23 cellular contexts compared by ENCODE assay signal in genomic region chr11:75516140-75516539, GRCh38. TPM values are rescaled to one million over a fixed set of nuclear protein-coding genes. Genes with fewer than 3 reads are reported as not detected.
DNase-seq lines count a peak whose midpoint lies in the region; ATAC-seq, FAIRE-seq and TF ChIP-seq lines count a peak whose summit lies in the region.
"Had no signal": no experiment of that assay in that cellular context is flagged by ENCODE, and none has a peak within 500 bp of the region (broad histone marks: within the 10 kb centered on the region; RNA-seq: fewer than 3 reads in every experiment).

No MANE protein-coding gene starts in this region.

- H3K27me3 Mint-ChIP-seq in central memory CD8-positive, alpha-beta T cell = no peaks in the 10 kb centered on the region
- H3K27me3 Mint-ChIP-seq in neural crest cell (ENCODE audit: low read depth) = no peaks in the 10 kb centered on the region

- H3K27me3 ChIP-seq in HepG2 (ENCODE audit: control insufficient read depth in 1 of 2, insufficient read depth in 2 of 2, low read length in 2 of 2) = no peaks in the 10 kb centered on the region
- no peaks in the 10 kb centered on the region for H3K27me3 ChIP-seq in right lobe of liver
- H3K27me3 ChIP-seq: MG63, SJSA1 had no signal

- TF ChIP-seq POLR2A in HepG2 (IDR thresholded peaks at IDR 0.05; ENCODE audit: insufficient read depth in 1 of 2, low read depth in 2 of 2, low read length in 2 of 2) = no peak
- no peak for TF ChIP-seq POLR2A in right lobe of liver (IDR thresholded peaks at IDR 0.05)

- 100% methylated on average over 3 of the region's 3 CpGs for WGBS in HepG2 (ENCODE audit: low lambda C conversion rate)
- WGBS in right lobe of liver (ENCODE audit: insufficient coverage, low coverage, low lambda C conversion rate, missing lambda C conversion rate) = 93% methylated on average over 3 of the region's 3 CpGs

- no peak for FAIRE-seq in HepG2 (lab: Jason Lieb, UNC)
- FAIRE-seq: HTR-8/SVneo, RCC 7860 had no signal

- H3K4me2 ChIP-seq in HepG2 (ENCODE audit: low read depth, low read length) = no peak overlapping the region

- TF ChIP-seq RAD21 in HepG2 (CRISPR knock-in tag; IDR thresholded peaks at IDR 0.05) = no peak

- H4K20me1 ChIP-seq in HepG2 (ENCODE audit: insufficient read depth, low read length) = no peaks in the 10 kb centered on the region

- no TSS peak for BruUV-seq in HepG2 (replicated peaks; lab: Mats Ljungman, UMichigan)

- ATAC-seq in HepG2 = no peak
- ATAC-seq in right lobe of liver = no peak
- no peak for ATAC-seq in central memory CD8-positive, alpha-beta T cell (replicated peaks; ENCODE audit: extremely low read depth, poor library complexity, severe bottlenecking)
- no peak for ATAC-seq in HG02970 (IDR thresholded peaks at IDR 0.05; ENCODE audit: low FRiP score, unreplicated experiment)
- no peak for ATAC-seq in HG03565 (IDR thresholded peaks at IDR 0.05; ENCODE audit: unreplicated experiment)
- ATAC-seq in HG02938 (IDR thresholded peaks at IDR 0.05; ENCODE audit: unreplicated experiment) = no peak
- ATAC-seq: Right ventricle myocardium inferior had no signal

- intact Hi-C loops in HepG2 (cut with micrococcal nuclease; ENCODE audit: unreplicated experiment) = no loop called here
- intact Hi-C loops in right lobe of liver (cut with DNase I) = no loop called here

- POLR2A ChIA-PET in HepG2 (lab: Yijun Ruan, JAX) = interaction anchor here (1.2 to 1.3 kb wide), 2 partner anchors 9 to 10 kb away, joined by 3 read pairs; partner anchors contain the start of gene GDPD5

- H2AFZ ChIP-seq in HepG2 (ENCODE audit: low read length) = no peak overlapping the region
- H2AFZ ChIP-seq: GM23248 had no signal

- CTCF ChIA-PET in HepG2 (lab: Yijun Ruan, JAX; ENCODE audit: low intra/inter-chr PET ratio, low total read pairs) = no interaction called here

- no peaks in the 10 kb centered on the region for H3K9me3 ChIP-seq in HepG2 (ENCODE audit: low read length)
- H3K9me3 ChIP-seq in right lobe of liver = no peaks in the 10 kb centered on the region
- H3K9me3 ChIP-seq: MG63, SJSA1 had no signal

- H3K36me3 ChIP-seq in HepG2 (replicated peaks in 1 of 2; ENCODE audit: control insufficient read depth in 1 of 2, insufficient read depth in 2 of 2, low read length in 2 of 2) (peaks cover 6 to 18% of the 10 kb centered on the region in 2 experiments; a peak in 4 of 5 replicates), right lobe of liver (no peaks in the 10 kb centered on the region)
- H3K36me3 ChIP-seq: MG63, SJSA1 had no signal

- H3K36me3 Mint-ChIP-seq in central memory CD8-positive, alpha-beta T cell (ENCODE audit: insufficient read depth) = peaks cover 4% of the 10 kb centered on the region
- H3K36me3 Mint-ChIP-seq in neural crest cell (ENCODE audit: low read depth) = no peaks in the 10 kb centered on the region

- H3K4me3 ChIP-seq in HepG2 (replicated peaks in 1 of 3; ENCODE audit: insufficient read depth in 1 of 3, low read depth in 2 of 3, low read length in 3 of 3) (no peak overlapping the region), right lobe of liver (no peak overlapping the region)
- H3K4me3 ChIP-seq: GM23248, MG63, SJSA1 had no signal

- peaks cover 42% of the 10 kb centered on the region for H3K4me1 Mint-ChIP-seq in central memory CD8-positive, alpha-beta T cell
- peaks cover 26% of the 10 kb centered on the region for H3K4me1 Mint-ChIP-seq in neural crest cell

- DNase-seq in HepG2 (ENCODE audit: low spot score) (no peak), right lobe of liver (no peak), neural crest cell (ENCODE audit: low read depth, low spot score) (no peak), G401 (ENCODE audit: low spot score) (no peak)
- no peak for DNase-seq in central memory CD8-positive, alpha-beta T cell (ENCODE audit: low spot score in 2 of 2)
- DNase-seq: ACHN, GM23248, H9, HFFc6, MG63, NCI-H1417, NCI-H1694 treated with DMSO at 0.1 percent for 48 hours, NCI-H2081 treated with DMSO at 0.1 percent for 48 hours, NCI-H2171 treated with DMSO at 0.1 percent for 48 hours, NCI-H524 treated with DMSO at 0.1 percent for 48 hours had no signal

- H3K27ac ChIP-seq in HepG2 (ENCODE audit: extremely low read length, insufficient read depth, low read length) = peak overlapping the region; percentile 85
- no peak overlapping the region for H3K27ac ChIP-seq in right lobe of liver
- H3K27ac ChIP-seq: 22Rv1, GM23248, SJSA1 had no signal

- H3K27ac Mint-ChIP-seq in central memory CD8-positive, alpha-beta T cell (ENCODE audit: low read depth) = peak overlapping the region; percentile 30
- peak overlapping the region; percentile 86 for H3K27ac Mint-ChIP-seq in neural crest cell (ENCODE audit: unreplicated experiment)
- H3K27ac Mint-ChIP-seq: H9, HFFc6 had no signal

- H3K9ac ChIP-seq in HepG2 (ENCODE audit: insufficient read depth, low read depth, low read length) = no peak overlapping the region
- H3K9ac ChIP-seq: GM23248 had no signal

- no peak overlapping the region for H3K4me3 Mint-ChIP-seq in central memory CD8-positive, alpha-beta T cell
- no peak overlapping the region for H3K4me3 Mint-ChIP-seq in neural crest cell
- H3K4me3 Mint-ChIP-seq: H9, HFFc6 had no signal

- H3K9me3 Mint-ChIP-seq in central memory CD8-positive, alpha-beta T cell = no peaks in the 10 kb centered on the region
- H3K9me3 Mint-ChIP-seq in neural crest cell = peaks cover 2% of the 10 kb centered on the region
- H3K9me3 Mint-ChIP-seq: H9, HFFc6 had no signal

- in situ Hi-C loops in HepG2 (cut with HindIII; ENCODE audit: extremely low pct_ligation_motif_present, low pct_unique_long_range_greater_than_20kb) = no loop called here
- in situ Hi-C loops in G401 (cut with HindIII; ENCODE audit: low sequenced_read_pairs) = no loop called here

- H3K4me1 ChIP-seq in HepG2 (ENCODE audit: insufficient read depth, low read length) (peaks cover 100% of the 10 kb centered on the region), right lobe of liver (peaks cover 0 to 14% (median 2%) of the 10 kb centered on the region in 4 donors)
- H3K4me1 ChIP-seq: SJSA1 had no signal

- TF ChIP-seq EP300 in HepG2 (IDR thresholded peaks at IDR 0.05; ENCODE audit: low read depth in 2 of 2, low read length in 2 of 2) (no peak), HepG2 (CRISPR knock-in tag; IDR thresholded peaks at IDR 0.05; ENCODE audit: borderline replicate concordance) (no peak)

- TF ChIP-seq CTCF in HepG2 (CRISPR knock-in tag; IDR thresholded peaks at IDR 0.05) (no peak), right lobe of liver (IDR thresholded peaks at IDR 0.05) (no peak), neural crest cell (conservative IDR thresholded peaks at IDR 0.05) (no peak)

- peaks cover 58% of the 10 kb centered on the region for H3K79me2 ChIP-seq in HepG2 (ENCODE audit: insufficient read depth, low read length)

RNA-seq across cellular contexts. Expression of gene GDPD5, which starts 9.6 kb away (rescaled TPM):
- total RNA-seq in HepG2 (2016; rRNA removed; fragmentation: Illumina TruSeq; extraction: Trizol) (35.8 and 67.5 TPM in 2 replicates), right lobe of liver (10 to 100 TPM in 1 of 6 experiments, 1 to 10 TPM in 5; 2.0 to 10.7 (median 4.1) TPM), neural crest cell (13.3 and 15.4 TPM in 2 replicates)
- 24.1 and 26.9 TPM in 2 replicates for total RNA-seq in HepG2 (2016; cell fraction: cytosol; rRNA removed; fragmentation: Illumina TruSeq; extraction: Trizol; ENCODE audit: low read depth)
- total RNA-seq in HepG2 (2016; cell fraction: insoluble cytoplasmic fraction; rRNA removed; fragmentation: Illumina TruSeq; extraction: Trizol) = 31.0 and 63.9 TPM in 2 replicates
- 48.4 and 52.8 TPM in 2 replicates for total RNA-seq in HepG2 (2016; cell fraction: membrane; rRNA removed; fragmentation: Illumina TruSeq; extraction: Trizol)
- 82.9 and 86.5 TPM in 2 replicates for total RNA-seq in HepG2 (2016; cell fraction: nucleus; rRNA removed; fragmentation: Illumina TruSeq; extraction: Trizol)
- polyA plus RNA-seq in HepG2 (2011; rRNA removed) = 55.0 and 55.2 TPM in 2 replicates
- 19.4 and 33.8 TPM in 2 replicates for polyA plus RNA-seq in HepG2 (2011; cell fraction: cytosol; rRNA removed)
- 229 and 337 TPM in 2 replicates for polyA plus RNA-seq in HepG2 (2011; cell fraction: nucleus; rRNA removed)
- 36.3 and 37.7 TPM in 2 replicates for polyA plus RNA-seq in HepG2 (2012)
- 14.1 and 14.2 TPM in 2 replicates for polyA plus RNA-seq in HepG2 (2016; cell fraction: cytosol; fragmentation: Illumina TruSeq; extraction: Trizol; ENCODE audit: low read depth)
- 33.8 and 39.1 TPM in 2 replicates for polyA plus RNA-seq in HepG2 (2016; cell fraction: insoluble cytoplasmic fraction; fragmentation: Illumina TruSeq; extraction: Trizol; ENCODE audit: low read depth)
- polyA plus RNA-seq in HepG2 (2016; cell fraction: membrane; fragmentation: Illumina TruSeq; extraction: Trizol; ENCODE audit: low read depth) = 33.4 and 35.7 TPM in 2 replicates
- polyA plus RNA-seq in HepG2 (2016; cell fraction: nucleus; fragmentation: Illumina TruSeq; extraction: Trizol; ENCODE audit: insufficient read depth, low read depth) = 217 and 242 TPM in 2 replicates
- 39.6 and 88.9 TPM in 2 replicates for polyA minus RNA-seq in HepG2 (2011; rRNA and poly(A)+ RNA removed; ENCODE audit: low replicate concordance)
- 23.0 and 24.3 TPM in 2 replicates for polyA minus RNA-seq in HepG2 (2011; cell fraction: cytosol; rRNA and poly(A)+ RNA removed)
- 51.5 and 67.3 TPM in 2 replicates for polyA minus RNA-seq in HepG2 (2011; cell fraction: nucleus; rRNA and poly(A)+ RNA removed)
- total RNA-seq in G401 (2014; rRNA removed; shearing (Covaris generic)) = 4.6 and 10.8 TPM in 2 replicates

RNA-seq across cellular contexts. Expression of gene SERPINH1, which starts 45.9 kb away (rescaled TPM):
- total RNA-seq in HepG2 (2016; rRNA removed; fragmentation: Illumina TruSeq; extraction: Trizol) = 31.3 and 83.8 TPM in 2 replicates
- total RNA-seq in HepG2 (2016; cell fraction: cytosol; rRNA removed; fragmentation: Illumina TruSeq; extraction: Trizol; ENCODE audit: low read depth) = 10.9 and 11.9 TPM in 2 replicates
- 27.2 and 84.9 TPM in 2 replicates for total RNA-seq in HepG2 (2016; cell fraction: insoluble cytoplasmic fraction; rRNA removed; fragmentation: Illumina TruSeq; extraction: Trizol)
- total RNA-seq in HepG2 (2016; cell fraction: membrane; rRNA removed; fragmentation: Illumina TruSeq; extraction: Trizol) = 21.3 and 21.4 TPM in 2 replicates
- 63.4 and 80.5 TPM in 2 replicates for total RNA-seq in HepG2 (2016; cell fraction: nucleus; rRNA removed; fragmentation: Illumina TruSeq; extraction: Trizol)
- 83.6 and 101 TPM in 2 replicates for polyA plus RNA-seq in HepG2 (2011; rRNA removed)
- polyA plus RNA-seq in HepG2 (2011; cell fraction: cytosol; rRNA removed) = 50.5 and 96.5 TPM in 2 replicates
- 91.5 and 110 TPM in 2 replicates for polyA plus RNA-seq in HepG2 (2011; cell fraction: nucleus; rRNA removed)
- polyA plus RNA-seq in HepG2 (2012) = 46.1 and 57.3 TPM in 2 replicates
- 8.9 and 11.1 TPM in 2 replicates for polyA plus RNA-seq in HepG2 (2016; cell fraction: cytosol; fragmentation: Illumina TruSeq; extraction: Trizol; ENCODE audit: low read depth)
- polyA plus RNA-seq in HepG2 (2016; cell fraction: insoluble cytoplasmic fraction; fragmentation: Illumina TruSeq; extraction: Trizol; ENCODE audit: low read depth) = 30.8 and 35.3 TPM in 2 replicates
- 15.5 and 16.1 TPM in 2 replicates for polyA plus RNA-seq in HepG2 (2016; cell fraction: membrane; fragmentation: Illumina TruSeq; extraction: Trizol; ENCODE audit: low read depth)
- 114 and 127 TPM in 2 replicates for polyA plus RNA-seq in HepG2 (2016; cell fraction: nucleus; fragmentation: Illumina TruSeq; extraction: Trizol; ENCODE audit: insufficient read depth, low read depth)
- polyA minus RNA-seq in HepG2 (2011; rRNA and poly(A)+ RNA removed; ENCODE audit: low replicate concordance) = 129 and 168 TPM in 2 replicates
- polyA minus RNA-seq in HepG2 (2011; cell fraction: cytosol; rRNA and poly(A)+ RNA removed) = 52.3 and 73.2 TPM in 2 replicates
- polyA minus RNA-seq in HepG2 (2011; cell fraction: nucleus; rRNA and poly(A)+ RNA removed) = 20.1 and 27.8 TPM in 2 replicates
- 10 to 100 TPM; 14.6 to 44.3 (median 33.8) TPM for total RNA-seq in right lobe of liver
- 179 and 191 TPM in 2 replicates for total RNA-seq in neural crest cell
- 721 and 818 TPM in 2 replicates for total RNA-seq in G401 (2014; rRNA removed; shearing (Covaris generic))
